Comparison of ENCODE assay signal across 30 cellular contexts in genomic region chr15:94769089-94769488, GRCh38.
"Had no signal": no experiment of that assay in that cellular context is flagged by ENCODE, and none has a peak within 500 bp of the region (broad histone marks: within the 10 kb centered on the region; RNA-seq: fewer than 3 reads in every experiment).

No MANE protein-coding gene starts in this region.

- H3K4me1 ChIP-seq: neural progenitor cell, parathyroid adenoma, psoas muscle, right lobe of liver, spleen, suprapubic skin, testis, thyroid gland, upper lobe of left lung, vagina had no signal

- H3K9me3 ChIP-seq: ovary, psoas muscle, right lobe of liver, spleen, suprapubic skin, testis, thyroid gland, tibial nerve, upper lobe of left lung, vagina had no signal

- DNase-seq: naive thymus-derived CD4-positive, alpha-beta T cell; natural killer cell; occipital lobe; ovary; posterior cingulate gyrus; psoas muscle; right cardiac atrium; right lobe of liver; spleen; stimulated activated CD4-positive, alpha-beta T cell treated with anti-CD3 and anti-CD28 coated beads, Interleukin-12 subunit alpha, Interleukin-12 subunit beta, amount 100 ng/mL, for 4 hours; stimulated activated CD4-positive, alpha-beta T cell treated with anti-CD3 and anti-CD28 coated beads, Interleukin-1b, Interleukin-23, amount 100 ng/mL, for 48 hours; stimulated activated CD4-positive, alpha-beta T cell treated with anti-CD3 and anti-CD28 coated beads, Interleukin-4, amount 100 ng/mL, for 1 hour; stimulated activated CD4-positive, alpha-beta T cell treated with anti-CD3 and anti-CD28 coated beads, Interleukin-4, amount 100 ng/mL, for 4 hours; stimulated activated CD8-positive, alpha-beta memory T cell treated with anti-CD3 and anti-CD28 coated beads, Interleukin-4, amount 100 ng/mL, for 48 hours; stimulated activated naive CD4-positive, alpha-beta T cell; stimulated activated naive CD8-positive, alpha-beta T cell treated with anti-CD3 and anti-CD28 coated beads, Interleukin-15, amount 100 ng/mL, for 72 hours; stimulated activated naive CD8-positive, alpha-beta T cell treated with anti-CD3 and anti-CD28 coated beads, Interleukin-15, Interleukin-2, amounts not matched to agents 100 U/mL and 50 U/mL, for 24 hours; substantia nigra; testis; thyroid gland; trophoblast cell; upper lobe of left lung had no signal

- H3K27me3 ChIP-seq: neural progenitor cell, ovary, right lobe of liver, spleen, suprapubic skin, testis, thyroid gland, tibial nerve, upper lobe of left lung, vagina had no signal

- H3K36me3 ChIP-seq: neural progenitor cell, ovary, right lobe of liver, spleen, suprapubic skin, thyroid gland, tibial nerve, upper lobe of left lung, vagina had no signal

- ATAC-seq: naive thymus-derived CD4-positive, alpha-beta T cell; natural killer cell; psoas muscle; right cardiac atrium; right lobe of liver; stimulated activated memory B cell treated with anti-CD40 and anti-IgM and Interleukin-4, amounts not matched to agents 10 μg/mL and 1 μg/mL and 100 μg/mL, for 72 hours; stimulated activated naive CD8-positive, alpha-beta T cell treated with anti-CD3 and anti-CD28 coated beads, Interleukin-15, amount 100 ng/mL, for 72 hours; stimulated activated naive CD8-positive, alpha-beta T cell treated with anti-CD3 and anti-CD28 coated beads, Interleukin-15, Interleukin-2, amounts not matched to agents 100 U/mL and 50 U/mL, for 24 hours had no signal

- H3K27ac ChIP-seq: neural progenitor cell, ovary, parathyroid adenoma, psoas muscle, right lobe of liver, skin epidermis, spleen, suprapubic skin, testis, thyroid gland, upper lobe of left lung, vagina had no signal

- H3K4me3 ChIP-seq: neural progenitor cell, ovary, psoas muscle, right lobe of liver, skin epidermis, smooth muscle cell, spleen, suprapubic skin, testis, thyroid gland, tibial nerve, upper lobe of left lung, vagina had no signal
